ENCODE assay signal across 12 cellular contexts in the genomic region with DNA sequence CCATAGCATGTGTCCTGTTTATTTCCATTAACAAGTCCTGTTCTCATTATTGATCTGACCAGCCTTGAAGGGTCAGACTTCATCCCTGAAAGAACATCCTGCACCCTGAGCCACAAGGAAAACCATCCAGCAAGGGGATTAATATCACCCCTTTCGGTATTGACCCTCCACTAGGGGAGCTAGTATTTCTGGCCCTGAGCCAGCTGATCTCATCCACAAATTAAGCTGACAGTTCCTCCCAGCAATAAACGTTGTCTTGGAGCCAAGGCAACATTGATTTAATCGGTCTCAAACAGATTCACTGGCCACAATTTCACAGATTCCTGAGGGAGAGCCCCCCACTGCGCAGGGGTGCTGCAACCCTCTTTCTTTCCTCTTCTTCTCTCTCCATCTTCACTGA.
A peak's percentile ranks its signal among the peaks of the same experiment; 100 is the strongest.
DNase-seq lines count a peak whose midpoint lies in the region; ATAC-seq and TF ChIP-seq lines count a peak whose summit lies in the region.
"Had no signal": no experiment of that assay in that cellular context is flagged by ENCODE, and none has a peak within 500 bp of the region (broad histone marks: within the 10 kb centered on the region; RNA-seq: fewer than 3 reads in every experiment).

No MANE protein-coding gene starts in this region.

- no peak overlapping the region for H4K91ac ChIP-seq in H9 (ENCODE audit: insufficient read length, low read depth, low read length)

- H4K8ac ChIP-seq in H9 (replicated peaks; ENCODE audit: insufficient read length, low read depth, low read length) = no peak overlapping the region

- H3K18ac ChIP-seq in H9 (ENCODE audit: insufficient read length, low read depth, low read length) = no peak overlapping the region

- H2BK20ac ChIP-seq in H9 (ENCODE audit: low read depth, low read length, poor library complexity, severe bottlenecking) = no peak overlapping the region

- no peak for TF ChIP-seq POLR2A in esophagus squamous epithelium (IDR thresholded peaks at IDR 0.05)

- CTCF ChIA-PET in Caco-2 (lab: Charles Lee) = interaction anchor here (0.6 kb wide), 1 partner anchor 23 kb away, joined by 3 read pairs; no protein-coding TSS in a partner anchor
- CTCF ChIA-PET in activated CD4-positive, alpha-beta memory T cell treated with anti-CD3 and anti-CD28 coated beads, Interleukin-2, amount 10 ng/mL, durations not matched to agents 7 days and 5 days (lab: Charles Lee) = no interaction called here

- no peak overlapping the region for H2AFZ ChIP-seq in H9 (ENCODE audit: low read length)
- H2AFZ ChIP-seq in fibroblast of lung (ENCODE audit: low read length) = no peak overlapping the region

- no peak overlapping the region for H3K27ac Mint-ChIP-seq in Caco-2 (ENCODE audit: unreplicated experiment)
- H3K27ac Mint-ChIP-seq in H9 = no peak overlapping the region
- H3K27ac Mint-ChIP-seq in activated CD4-positive, alpha-beta memory T cell treated with anti-CD3 and anti-CD28 coated beads, Interleukin-2, amount 10 ng/mL, durations not matched to agents 7 days and 5 days = no peak overlapping the region

- peak in 1 of 2 experiments; percentile 8 for DNase-seq in Caco-2
- peak; percentile 37 for DNase-seq in H9
- DNase-seq in NCI-H82 (lab: John Stamatoyannopoulos, UW) = peak; percentile 86
- DNase-seq in fibroblast of lung (ENCODE audit: low read depth in 2 of 2) = no peak
- no peak for DNase-seq in activated CD4-positive, alpha-beta memory T cell treated with anti-CD3 and anti-CD28 coated beads, Interleukin-2, amount 10 ng/mL, durations not matched to agents 7 days and 5 days
- DNase-seq in esophagus squamous epithelium (lab: John Stamatoyannopoulos, UW) = no peak
- no peak for DNase-seq in right atrium auricular region (ENCODE audit: low spot score)
- DNase-seq: activated effector memory CD4-positive, alpha-beta T cell treated with Interleukin-2 at 50 U/mL for 16 hours; GOT3; stimulated activated naive CD4-positive, alpha-beta T cell; T-helper 2 cell had no signal

- BruUV-seq in Caco-2 (replicated peaks; lab: Mats Ljungman, UMichigan) = no TSS peak

- H3K36me3 ChIP-seq in Caco-2 (ENCODE audit: control insufficient read depth, insufficient read depth, low read length) = no peaks in the 10 kb centered on the region
- no peaks in the 10 kb centered on the region for H3K36me3 ChIP-seq in fibroblast of lung (ENCODE audit: control insufficient read depth, insufficient read depth, low read length)
- H3K36me3 ChIP-seq in esophagus squamous epithelium = no peaks in the 10 kb centered on the region
- H3K36me3 ChIP-seq in right atrium auricular region = no peaks in the 10 kb centered on the region

- H3K23ac ChIP-seq in H9 (ENCODE audit: insufficient read length, low read depth, low read length) = no peak overlapping the region

- H3K27ac ChIP-seq in H9 (ENCODE audit: insufficient read length, low read depth, low read length) (no peak overlapping the region), fibroblast of lung (ENCODE audit: insufficient read depth, low read length) (no peak overlapping the region), esophagus squamous epithelium (no peak overlapping the region), right atrium auricular region (no peak overlapping the region)

- ATAC-seq in HG02623 (IDR thresholded peaks at IDR 0.05; ENCODE audit: unreplicated experiment) = no peak

- H2BK5ac ChIP-seq in H9 (ENCODE audit: insufficient read length, low read length) = no peak overlapping the region

- no peaks in the 10 kb centered on the region for H3K23me2 ChIP-seq in H9 (ENCODE audit: insufficient read length, low read depth, low read length, poor library complexity, severe bottlenecking)

- H3K9ac ChIP-seq in H9 (ENCODE audit: extremely low read depth, insufficient read length, low read length) (no peak overlapping the region), fibroblast of lung (ENCODE audit: insufficient read depth, low read length) (no peak overlapping the region)

- POLR2A ChIA-PET in Caco-2 (lab: Charles Lee) = no interaction called here
- POLR2A ChIA-PET in activated CD4-positive, alpha-beta memory T cell treated with anti-CD3 and anti-CD28 coated beads, Interleukin-2, amount 10 ng/mL, durations not matched to agents 7 days and 5 days (lab: Charles Lee) = no interaction called here

- H3K27me3 ChIP-seq in Caco-2 (replicated peaks; ENCODE audit: control insufficient read depth, insufficient read depth, low read length) (no peaks in the 10 kb centered on the region), H9 (ENCODE audit: insufficient read depth, low read length) (no peaks in the 10 kb centered on the region), fibroblast of lung (ENCODE audit: control insufficient read depth, insufficient read depth, low read length) (no peaks in the 10 kb centered on the region), esophagus squamous epithelium (no peaks in the 10 kb centered on the region), right atrium auricular region (no peaks in the 10 kb centered on the region)

- no peak overlapping the region for H4K5ac ChIP-seq in H9 (ENCODE audit: insufficient read length, low read depth, low read length)

- H3K4me3 ChIP-seq in Caco-2 (ENCODE audit: low read depth, low read length) (no peak overlapping the region), fibroblast of lung (replicated peaks in 1 of 4; ENCODE audit: control extremely low read depth in 1 of 4, insufficient read depth in 1 of 4, low read depth in 3 of 4, low read length in 4 of 4) (no peak overlapping the region), esophagus squamous epithelium (no peak overlapping the region), right atrium auricular region (no peak overlapping the region)

- no peak overlapping the region for H3K56ac ChIP-seq in H9 (ENCODE audit: insufficient read length, low read depth, low read length)

- intact Hi-C loops in Caco-2 (cut with micrococcal nuclease; ENCODE audit: unreplicated experiment) (no loop called here), esophagus squamous epithelium (cut with DNase I) (no loop called here)

- H3K9me3 ChIP-seq in Caco-2 (no peaks in the 10 kb centered on the region), H9 (ENCODE audit: control insufficient read depth, low read depth, low read length) (no peaks in the 10 kb centered on the region), fibroblast of lung (ENCODE audit: control insufficient read depth, insufficient read depth, low read depth, low read length) (no peaks in the 10 kb centered on the region), esophagus squamous epithelium (no peaks in the 10 kb centered on the region), right atrium auricular region (no peaks in the 10 kb centered on the region)

- no peak overlapping the region for H3K4ac ChIP-seq in H9 (ENCODE audit: low read depth, low read length)

- H3K36me3 Mint-ChIP-seq in Caco-2 (ENCODE audit: insufficient read depth, unreplicated experiment) (no peaks in the 10 kb centered on the region), H9 (ENCODE audit: insufficient read depth in 1 of 3, low read depth in 3 of 3) (no peaks in the 10 kb centered on the region; a peak in 1 of 7 replicates)
- no peaks in the 10 kb centered on the region for H3K36me3 Mint-ChIP-seq in activated CD4-positive, alpha-beta memory T cell treated with anti-CD3 and anti-CD28 coated beads, Interleukin-2, amount 10 ng/mL, durations not matched to agents 7 days and 5 days (ENCODE audit: low read depth)

- H2BK12ac ChIP-seq in H9 (ENCODE audit: insufficient read length, low read depth, low read length) = no peak overlapping the region

- H3K9me3 Mint-ChIP-seq in Caco-2 (ENCODE audit: unreplicated experiment) = no peaks in the 10 kb centered on the region
- H3K9me3 Mint-ChIP-seq in H9 = no peaks in the 10 kb centered on the region
- H3K9me3 Mint-ChIP-seq in activated CD4-positive, alpha-beta memory T cell treated with anti-CD3 and anti-CD28 coated beads, Interleukin-2, amount 10 ng/mL, durations not matched to agents 7 days and 5 days = no peaks in the 10 kb centered on the region

- H3K4me1 ChIP-seq in Caco-2 (no peaks in the 10 kb centered on the region), H9 (ENCODE audit: insufficient read depth, low read length) (no peaks in the 10 kb centered on the region), fibroblast of lung (ENCODE audit: control insufficient read depth, extremely low read depth, insufficient read depth, low read length) (no peaks in the 10 kb centered on the region), esophagus squamous epithelium (no peaks in the 10 kb centered on the region), right atrium auricular region (no peaks in the 10 kb centered on the region)

- H3T11ph ChIP-seq in H9 (ENCODE audit: low read length) = no peak overlapping the region

- no peak overlapping the region for H3K14ac ChIP-seq in H9 (ENCODE audit: insufficient read depth, low read length)

- no peak overlapping the region for H2AK5ac ChIP-seq in H9 (ENCODE audit: insufficient read length, low read length)

- H3K27me3 Mint-ChIP-seq in Caco-2 (ENCODE audit: insufficient read depth, unreplicated experiment) = peaks cover 6% of the 10 kb centered on the region
- H3K27me3 Mint-ChIP-seq in H9 (ENCODE audit: low read depth) = no peaks in the 10 kb centered on the region
- H3K27me3 Mint-ChIP-seq in activated CD4-positive, alpha-beta memory T cell treated with anti-CD3 and anti-CD28 coated beads, Interleukin-2, amount 10 ng/mL, durations not matched to agents 7 days and 5 days = no peaks in the 10 kb centered on the region

- TF ChIP-seq CTCF in Caco-2 (IDR thresholded peaks at IDR 0.05; ENCODE audit: insufficient read depth in 1 of 2, low read depth in 1 of 2, low read length in 1 of 2, severe bottlenecking in 1 of 2, unreplicated experiment in 1 of 2) (peak; percentile 14 to 31), H9 (conservative IDR thresholded peaks at IDR 0.05) (peak; percentile 62), fibroblast of lung (conservative IDR thresholded peaks at IDR 0.05 in 1 of 2, IDR thresholded peaks at IDR 0.05 in 1 of 2; ENCODE audit: low read depth in 1 of 2, low read length in 2 of 2) (peak; percentile 4 to 23), esophagus squamous epithelium (IDR thresholded peaks at IDR 0.05) (no peak), right atrium auricular region (IDR thresholded peaks at IDR 0.05) (no peak)

- H3K4me2 ChIP-seq in H9 (ENCODE audit: insufficient read depth, insufficient read length, low read length) = no peak overlapping the region
- H3K4me2 ChIP-seq in fibroblast of lung (ENCODE audit: extremely low read depth, insufficient read depth, low read length) = no peak overlapping the region

- H4K20me1 ChIP-seq in H9 (ENCODE audit: control insufficient read depth, insufficient read depth, insufficient read length) (no peaks in the 10 kb centered on the region), fibroblast of lung (ENCODE audit: control insufficient read depth, extremely low read depth, insufficient read depth, low read length) (no peaks in the 10 kb centered on the region)

- H3K4me1 Mint-ChIP-seq in Caco-2 (ENCODE audit: low read depth, unreplicated experiment) (no peaks in the 10 kb centered on the region), H9 (no peaks in the 10 kb centered on the region)
- no peaks in the 10 kb centered on the region for H3K4me1 Mint-ChIP-seq in activated CD4-positive, alpha-beta memory T cell treated with anti-CD3 and anti-CD28 coated beads, Interleukin-2, amount 10 ng/mL, durations not matched to agents 7 days and 5 days

- H3K4me3 Mint-ChIP-seq in Caco-2 (ENCODE audit: unreplicated experiment) (no peak overlapping the region), H9 (no peak overlapping the region)
- H3K4me3 Mint-ChIP-seq in activated CD4-positive, alpha-beta memory T cell treated with anti-CD3 and anti-CD28 coated beads, Interleukin-2, amount 10 ng/mL, durations not matched to agents 7 days and 5 days = no peak overlapping the region

- no peaks in the 10 kb centered on the region for H3K79me1 ChIP-seq in H9 (ENCODE audit: insufficient read depth, low read depth, low read length, poor library complexity, severe bottlenecking)

- H2BK120ac ChIP-seq in H9 (ENCODE audit: low read depth, low read length, poor library complexity, severe bottlenecking) = no peak overlapping the region

- H3K79me2 ChIP-seq in H9 (ENCODE audit: insufficient read depth, low read length) (no peaks in the 10 kb centered on the region), fibroblast of lung (ENCODE audit: control insufficient read depth, insufficient read depth, low read length) (no peaks in the 10 kb centered on the region)

- WGBS in H9 (ENCODE audit: extremely low coverage, insufficient read length, low lambda C conversion rate) = no CpG with 5 or more reads among the region's 4 CpGs
- 36 to 49% methylated on average over 4 of the region's 4 CpGs for WGBS in esophagus squamous epithelium, 2 donors

- H2BK15ac ChIP-seq in H9 (ENCODE audit: low read depth, low read length) = no peak overlapping the region

Comparison
In these comparisons a context has a peak if more than half of its experiments do, and no peak if none do; other contexts are left out.
1. DNase-seq: peak in H9 (single experiment) and NCI-H82 (single experiment); none in fibroblast of lung (0 of 2), activated CD4-positive, alpha-beta memory T cell treated with anti-CD3 and anti-CD28 coated beads, Interleukin-2, amount 10 ng/mL, durations not matched to agents 7 days and 5 days (single experiment), esophagus squamous epithelium (single experiment) and right atrium auricular region (single experiment).
2. CTCF ChIP-seq: peak in Caco-2 (2 of 2), H9 (single experiment) and fibroblast of lung (2 of 2); none in esophagus squamous epithelium (0 of 6) and right atrium auricular region (0 of 2).